2 cellular contexts compared by ENCODE assay signal in genomic region chr3:110687138-110687537, GRCh38.
TF ChIP-seq lines count a peak whose summit lies in the region.

No MANE protein-coding gene starts in this region.

TF ChIP-seq in GM23338, 12 proteins besides CTCF, POLR2A, EP300 and RAD21 (continued from another document):
- TF ChIP-seq REST (IDR thresholded peaks at IDR 0.05; ENCODE audit: unreplicated experiment): no peak
- TF ChIP-seq ZNF462 (CRISPR knock-in tag; IDR thresholded peaks at IDR 0.05): no peak
- TF ChIP-seq JUNB (IDR thresholded peaks at IDR 0.05; ENCODE audit: unreplicated experiment): no peak
- no peak for TF ChIP-seq NANOG (IDR thresholded peaks at IDR 0.05; ENCODE audit: borderline replicate concordance)
- no peak for TF ChIP-seq ETS1 (IDR thresholded peaks at IDR 0.05)
- no peak for TF ChIP-seq ZNF331 (CRISPR knock-in tag; IDR thresholded peaks at IDR 0.05; ENCODE audit: low read depth)
- TF ChIP-seq EZH2phosphoT487 (IDR thresholded peaks at IDR 0.05; ENCODE audit: unreplicated experiment): no peak
- no peak for TF ChIP-seq EZH2 (IDR thresholded peaks at IDR 0.05; ENCODE audit: low read depth, unreplicated experiment)
- no peak for TF ChIP-seq STAT1 (IDR thresholded peaks at IDR 0.05; ENCODE audit: unreplicated experiment)
- TF ChIP-seq POLR2AphosphoS5 (IDR thresholded peaks at IDR 0.05; ENCODE audit: low read depth): no peak
TF ChIP-seq in GM23338: peak in this region for 0.

TF ChIP-seq in IMR-90, 13 proteins besides CTCF, POLR2A, EP300 and RAD21:
- no peak for TF ChIP-seq USF2 (IDR thresholded peaks at IDR 0.05; ENCODE audit: low read depth, low read length)
- TF ChIP-seq NFE2L2 (IDR thresholded peaks at IDR 0.05; ENCODE audit: low read depth, low read length): peak; percentile 23; the same call in 1 of the 2 replicates
- TF ChIP-seq MAFK (IDR thresholded peaks at IDR 0.05; ENCODE audit: low read depth, low read length): peak; percentile 64
- TF ChIP-seq BHLHE40 (IDR thresholded peaks at IDR 0.05; ENCODE audit: low read depth, low read length): no peak
- peak; percentile 37; the same call in 1 of the 2 replicates for TF ChIP-seq FOS (IDR thresholded peaks at IDR 0.05; ENCODE audit: low read depth, low read length)
